ENCODE assay signal across 20 cellular contexts in the genomic region with DNA sequence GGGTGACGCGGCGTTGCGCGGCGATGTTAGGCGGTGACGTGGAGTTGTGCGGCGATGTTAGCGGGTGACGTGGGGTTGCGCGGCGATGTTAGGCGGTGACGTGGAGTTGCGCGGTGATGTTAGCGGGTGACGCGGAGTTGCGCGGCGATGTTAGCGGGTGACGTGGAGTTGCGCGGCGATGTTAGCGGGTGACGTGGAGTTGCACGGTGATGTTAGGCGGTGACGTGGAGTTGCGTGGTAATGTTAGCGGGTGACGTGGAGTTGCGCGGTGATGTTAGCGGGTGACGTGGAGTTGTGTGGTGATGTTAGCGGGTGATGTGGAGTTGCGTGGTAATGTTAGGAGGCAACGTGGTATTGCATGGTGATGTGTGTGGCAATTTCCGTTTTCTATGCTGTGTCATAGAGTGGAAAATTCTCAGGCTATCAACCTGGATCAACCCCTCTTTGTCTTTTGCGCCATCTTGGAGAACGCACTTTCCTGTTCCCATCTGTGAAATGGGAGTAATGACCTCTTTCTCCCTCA.
A peak's percentile ranks its signal among the peaks of the same experiment; 100 is the strongest.
DNase-seq lines count a peak whose midpoint lies in the region; ATAC-seq, FAIRE-seq and TF ChIP-seq lines count a peak whose summit lies in the region.
"Had no signal": no experiment of that assay in that cellular context is flagged by ENCODE, and none has a peak within 500 bp of the region (broad histone marks: within the 10 kb centered on the region; RNA-seq: fewer than 3 reads in every experiment).

No MANE protein-coding gene starts in this region.

- peaks cover 12 to 15% of the 10 kb centered on the region in 2 donors for H3K4me1 Mint-ChIP-seq in effector memory CD8-positive, alpha-beta T cell (ENCODE audit: low read depth in 2 of 2)
- peaks cover 27% of the 10 kb centered on the region for H3K4me1 Mint-ChIP-seq in activated naive CD4-positive, alpha-beta T cell treated with anti-CD3 and anti-CD28 coated beads for 36 hours (ENCODE audit: low read depth)

- peaks cover 3 to 8% of the 10 kb centered on the region in 2 donors for H3K9me3 Mint-ChIP-seq in effector memory CD8-positive, alpha-beta T cell
- peaks cover 11% of the 10 kb centered on the region for H3K9me3 Mint-ChIP-seq in activated naive CD4-positive, alpha-beta T cell treated with anti-CD3 and anti-CD28 coated beads for 36 hours

- TF ChIP-seq EP300 in HepG2 (IDR thresholded peaks at IDR 0.05; ENCODE audit: low read depth in 2 of 2, low read length in 2 of 2) (no peak), HepG2 (CRISPR knock-in tag; IDR thresholded peaks at IDR 0.05; ENCODE audit: borderline replicate concordance) (no peak)

- in situ Hi-C loops in HepG2 (cut with HindIII; ENCODE audit: extremely low pct_ligation_motif_present, low pct_unique_long_range_greater_than_20kb): no loop called here

- peaks cover 3 to 20% of the 10 kb centered on the region in 2 experiments; a peak in 3 of 5 replicates for H3K27me3 ChIP-seq in HepG2 (ENCODE audit: control insufficient read depth in 1 of 2, insufficient read depth in 2 of 2, low read length in 2 of 2)
- H3K27me3 ChIP-seq in right lobe of liver: no peaks in the 10 kb centered on the region
- no peaks in the 10 kb centered on the region for H3K27me3 ChIP-seq in spleen (replicated peaks in 1 of 7)

- H3K4me1 ChIP-seq in HepG2 (ENCODE audit: insufficient read depth, low read length) (no peaks in the 10 kb centered on the region), right lobe of liver (no peaks in the 10 kb centered on the region), spleen (peaks cover 10 to 45% (median 24%) of the 10 kb centered on the region in 6 donors)

- ATAC-seq in HepG2: no peak
- ATAC-seq in right lobe of liver: no peak
- no peak for ATAC-seq in effector memory CD8-positive, alpha-beta T cell (replicated peaks)
- ATAC-seq in HG02938 (IDR thresholded peaks at IDR 0.05; ENCODE audit: unreplicated experiment): no peak

- H3K27ac ChIP-seq in HepG2 (ENCODE audit: extremely low read length, insufficient read depth, low read length) (no peak overlapping the region), right lobe of liver (no peak overlapping the region), spleen (no peak overlapping the region)
- H3K27ac ChIP-seq: C4-2B, PC-9, RWPE1 had no signal

- no peak overlapping the region for H2AFZ ChIP-seq in HepG2 (ENCODE audit: low read length)
- H2AFZ ChIP-seq: PC-9 had no signal

- H3K27ac Mint-ChIP-seq in effector memory CD8-positive, alpha-beta T cell: peak overlapping the region; percentile 16 to 83
- no peak overlapping the region for H3K27ac Mint-ChIP-seq in activated naive CD4-positive, alpha-beta T cell treated with anti-CD3 and anti-CD28 coated beads for 36 hours

- H3K4me3 Mint-ChIP-seq in effector memory CD8-positive, alpha-beta T cell: peak overlapping the region in 1 of 2 donors; percentile 32
- no peak overlapping the region for H3K4me3 Mint-ChIP-seq in activated naive CD4-positive, alpha-beta T cell treated with anti-CD3 and anti-CD28 coated beads for 36 hours

- WGBS in HepG2 (ENCODE audit: low lambda C conversion rate): 94% methylated on average over 40 of the region's 48 CpGs
- WGBS in right lobe of liver (ENCODE audit: insufficient coverage, low coverage, low lambda C conversion rate, missing lambda C conversion rate): 100% methylated on average over 1 of the region's 48 CpGs
- WGBS in spleen, 5 donors: 91 to 96% (median 94%) methylated on average over 13 to 36 of the region's 48 CpGs

- intact Hi-C loops in HepG2 (cut with micrococcal nuclease; ENCODE audit: unreplicated experiment) (no loop called here), right lobe of liver (cut with DNase I) (no loop called here), spleen (cut with DNase I; ENCODE audit: low total_unique reads) (no loop called here)
- intact Hi-C loops in activated naive CD4-positive, alpha-beta T cell treated with anti-CD3 and anti-CD28 coated beads for 36 hours (cut with micrococcal nuclease): loop anchor here (10.0 kb wide), 1 partner anchor 385 kb away; a partner anchor contains a TSS

- TF ChIP-seq RAD21 in HepG2 (CRISPR knock-in tag; IDR thresholded peaks at IDR 0.05): no peak

- no peak overlapping the region for H3K9ac ChIP-seq in HepG2 (ENCODE audit: insufficient read depth, low read depth, low read length)

- H3K79me2 ChIP-seq in HepG2 (ENCODE audit: insufficient read depth, low read length): no peaks in the 10 kb centered on the region

- TF ChIP-seq POLR2A in HepG2 (IDR thresholded peaks at IDR 0.05; ENCODE audit: insufficient read depth in 1 of 2, low read depth in 2 of 2, low read length in 2 of 2) (no peak), right lobe of liver (IDR thresholded peaks at IDR 0.05) (no peak), spleen (IDR thresholded peaks at IDR 0.05) (no peak)

- no peaks in the 10 kb centered on the region for H3K9me3 ChIP-seq in HepG2 (ENCODE audit: low read length)
- H3K9me3 ChIP-seq in right lobe of liver: no peaks in the 10 kb centered on the region
- H3K9me3 ChIP-seq in spleen: peaks cover 0 to 7% (median 0%) of the 10 kb centered on the region in 8 donors

- TF ChIP-seq CTCF in HepG2 (CRISPR knock-in tag; IDR thresholded peaks at IDR 0.05) (no peak), right lobe of liver (IDR thresholded peaks at IDR 0.05) (no peak), spleen (IDR thresholded peaks at IDR 0.05 in 8 of 11, conservative IDR thresholded peaks at IDR 0.05 in 3 of 11) (no peak)

- no TSS peak for BruUV-seq in HepG2 (replicated peaks; lab: Mats Ljungman, UMichigan)

- DNase-seq in HepG2 (ENCODE audit: low spot score) (no peak), right lobe of liver (no peak), MV-4-11 (lab: John Stamatoyannopoulos, UW) (peak; percentile 1), spleen (peak; percentile 12), SIG-M5 treated with dmso at 0.1 percent for 504 hours (lab: John Stamatoyannopoulos, UW; ENCODE audit: unreplicated experiment) (no peak)
- DNase-seq in effector memory CD8-positive, alpha-beta T cell: no peak
- DNase-seq in activated naive CD4-positive, alpha-beta T cell treated with anti-CD3 and anti-CD28 coated beads for 36 hours: no peak
- DNase-seq: ACHN, DMS79 treated with DMSO at 0.1 percent for 48 hours, HCEC 1CT, NCI-H1417 treated with DMSO at 0.1 percent for 48 hours, NCI-H187 treated with DMSO at 0.1 percent for 48 hours, NCI-H2227 treated with DMSO at 0.1 percent for 48 hours, NCI-H510A treated with DMSO at 0.1 percent for 48 hours, NCI-H82, PC-9, SIG-M5 had no signal

- H3K4me3 ChIP-seq in HepG2 (replicated peaks in 1 of 3; ENCODE audit: insufficient read depth in 1 of 3, low read depth in 2 of 3, low read length in 3 of 3): no peak overlapping the region
- no peak overlapping the region for H3K4me3 ChIP-seq in right lobe of liver
- H3K4me3 ChIP-seq in spleen: no peak overlapping the region
- H3K4me3 ChIP-seq: PC-9 had no signal

- POLR2A ChIA-PET in HepG2 (lab: Yijun Ruan, JAX): no interaction called here

- FAIRE-seq in HepG2 (lab: Jason Lieb, UNC): no peak

- H3K27me3 Mint-ChIP-seq in effector memory CD8-positive, alpha-beta T cell: no peaks in the 10 kb centered on the region
- H3K27me3 Mint-ChIP-seq in activated naive CD4-positive, alpha-beta T cell treated with anti-CD3 and anti-CD28 coated beads for 36 hours (ENCODE audit: low read depth): peaks cover 11% of the 10 kb centered on the region

- peaks cover 12% of the 10 kb centered on the region for H3K36me3 Mint-ChIP-seq in effector memory CD8-positive, alpha-beta T cell (ENCODE audit: insufficient read depth)
- H3K36me3 Mint-ChIP-seq in activated naive CD4-positive, alpha-beta T cell treated with anti-CD3 and anti-CD28 coated beads for 36 hours (ENCODE audit: low read depth): peaks cover 9% of the 10 kb centered on the region

- H3K36me3 ChIP-seq in HepG2 (replicated peaks in 1 of 2; ENCODE audit: control insufficient read depth in 1 of 2, insufficient read depth in 2 of 2, low read length in 2 of 2): no peaks in the 10 kb centered on the region
- H3K36me3 ChIP-seq in right lobe of liver: no peaks in the 10 kb centered on the region
- H3K36me3 ChIP-seq in spleen: peaks cover 0 to 17% (median 4%) of the 10 kb centered on the region in 6 donors

- H3K4me2 ChIP-seq in HepG2 (ENCODE audit: low read depth, low read length): no peak overlapping the region
- H3K4me2 ChIP-seq: PC-9 had no signal

- CTCF ChIA-PET in HepG2 (lab: Yijun Ruan, JAX; ENCODE audit: low intra/inter-chr PET ratio, low total read pairs): no interaction called here
- CTCF ChIA-PET in activated naive CD4-positive, alpha-beta T cell treated with anti-CD3 and anti-CD28 coated beads for 36 hours (lab: Charles Lee): no interaction called here

- 0 out of 2 replicates have a peak, but pooled peaks cover 2% of the 10 kb centered on the region for H4K20me1 ChIP-seq in HepG2 (ENCODE audit: insufficient read depth, low read length)

TF ChIP-seq in HepG2, 621 proteins besides CTCF, POLR2A, EP300 and RAD21:
- TF ChIP-seq TBL1XR1 (IDR thresholded peaks at IDR 0.05; ENCODE audit: borderline replicate concordance, low read length, partially characterized antibody): no peak
- TF ChIP-seq ZNF629 (CRISPR knock-in tag; conservative IDR thresholded peaks at IDR 0.05): 0 out of 2 replicates have a peak, but pooled peaks have one; percentile 37
- no peak for TF ChIP-seq SRY (CRISPR knock-in tag; IDR thresholded peaks at IDR 0.05)

Comparison
In these comparisons a context has a peak if more than half of its experiments do, and no peak if none do; other contexts are left out.
1. DNase-seq: peak in MV-4-11 (single experiment) and spleen (single experiment); none in HepG2 (single experiment), right lobe of liver (0 of 3), effector memory CD8-positive, alpha-beta T cell (0 of 3), SIG-M5 treated with dmso at 0.1 percent for 504 hours (single experiment) and activated naive CD4-positive, alpha-beta T cell treated with anti-CD3 and anti-CD28 coated beads for 36 hours (single experiment).